In the genomic region with DNA sequence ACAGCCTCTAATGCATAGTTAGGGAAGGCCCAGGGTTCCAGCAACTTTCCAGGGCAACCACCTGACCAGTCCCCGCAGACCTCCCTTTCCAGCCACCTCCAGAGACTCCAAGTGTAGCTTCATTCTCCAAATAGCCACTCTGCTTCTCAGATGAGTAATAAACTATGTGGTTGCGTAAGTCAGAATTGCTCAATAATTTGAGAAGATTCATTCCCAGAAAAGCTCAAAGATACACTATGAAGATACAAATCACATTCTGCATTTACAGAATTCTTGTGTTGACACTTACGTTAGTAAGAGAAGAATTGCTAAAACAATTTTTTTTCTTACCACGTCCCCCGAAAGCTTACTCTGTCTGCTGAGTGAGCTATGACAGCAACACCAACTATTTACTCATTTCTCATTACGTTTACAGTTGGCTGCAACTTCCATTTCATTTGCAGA, we compare ENCODE assay signal across 10 cellular contexts. TPM values are rescaled to one million over a fixed set of nuclear protein-coding genes. Genes with fewer than 3 reads are reported as not detected.
DNase-seq lines count a peak whose midpoint lies in the region; TF ChIP-seq lines count a peak whose summit lies in the region.
"Had no signal": no experiment of that assay in that cellular context is flagged by ENCODE, and none has a peak within 500 bp of the region (broad histone marks: within the 10 kb centered on the region; RNA-seq: fewer than 3 reads in every experiment).

No MANE protein-coding gene starts in this region.

- no peak overlapping the region for H3K4me3 ChIP-seq in liver (ENCODE audit: low read depth in 1 of 3, low read length in 3 of 3)
- H3K4me3 ChIP-seq: thoracic aorta had no signal

- no peaks in the 10 kb centered on the region for H3K9me3 ChIP-seq in liver (ENCODE audit: control insufficient read depth in 4 of 4, low read length in 3 of 4)
- H3K9me3 ChIP-seq: thoracic aorta had no signal

- no peak overlapping the region for H3K9ac ChIP-seq in liver (ENCODE audit: low read depth in 1 of 2, low read length in 2 of 2)

- TF ChIP-seq RAD21 in Ishikawa (IDR thresholded peaks at IDR 0.05; ENCODE audit: low read depth) (no peak), liver (IDR thresholded peaks at IDR 0.05) (peak in 1 of 2 donors; percentile 23)

- H3K36me3 ChIP-seq in liver (ENCODE audit: control insufficient read depth in 4 of 4, insufficient read depth in 3 of 4, low read depth in 1 of 4, low read length in 3 of 4): no peaks in the 10 kb centered on the region
- H3K36me3 ChIP-seq: thoracic aorta had no signal

- H3K4me1 ChIP-seq in liver (ENCODE audit: control insufficient read depth in 4 of 4, insufficient read depth in 4 of 4, low read length in 3 of 4): peaks cover 0 to 6% (median 5%) of the 10 kb centered on the region in 4 donors

- DNase-seq in ACHN (peak; percentile 81), brain pericyte (ENCODE audit: low read depth, low spot score) (peak; percentile 54), hypothalamus (lab: John Stamatoyannopoulos, UW) (no peak), HEK293T (ENCODE audit: extremely low spot score) (no peak), dermis blood vessel endothelial cell (no peak), middle frontal gyrus (ENCODE audit: extremely low spot score, low spot score) (no peak)
- DNase-seq: DMS 273 treated with DMSO at 0.1 percent for 48 hours had no signal

- POLR2A ChIA-PET in HEK293T (lab: Yijun Ruan, JAX): interaction anchor here (1.0 to 1.4 kb wide), 2 partner anchors 8 to 107 kb away, joined by 3 read pairs; partner anchors contain the start of genes LATS2, MRPL57 and SKA3

- TF ChIP-seq CTCF in liver (IDR thresholded peaks at IDR 0.05; ENCODE audit: low read depth, low read length, missing input control): no peak

- TF ChIP-seq EP300 in Ishikawa (IDR thresholded peaks at IDR 0.05; ENCODE audit: borderline replicate concordance): no peak

- CTCF ChIA-PET in HEK293T (lab: Yijun Ruan, JAX): no interaction called here

- WGBS in liver: 32% methylated on average over 6 of the region's 6 CpGs

- in situ Hi-C loops in ACHN (cut with HindIII; ENCODE audit: low pct_ligation_motif_present, low pct_unique_long_range_greater_than_20kb, low sequenced_read_pairs): no loop called here

- H3K27me3 ChIP-seq in liver (ENCODE audit: control insufficient read depth in 4 of 4, insufficient read depth in 4 of 4, low read length in 3 of 4): no peaks in the 10 kb centered on the region

- no peak overlapping the region for H3K27ac ChIP-seq in liver (ENCODE audit: low read depth in 1 of 2, low read length in 2 of 2)
- H3K27ac ChIP-seq: thoracic aorta had no signal

TF ChIP-seq in Ishikawa, 13 proteins besides CTCF, POLR2A, EP300 and RAD21:
- TF ChIP-seq CEBPB (IDR thresholded peaks at IDR 0.05) (peak; percentile 99), FOXM1 (IDR thresholded peaks at IDR 0.05; ENCODE audit: borderline replicate concordance, low read depth) (no peak)

TF ChIP-seq in liver, 16 proteins besides CTCF, POLR2A, EP300 and RAD21 (continues in another document):
- TF ChIP-seq EGR1 (IDR thresholded peaks at IDR 0.05; ENCODE audit: low read depth in 2 of 2) (no peak), ZBTB33 (IDR thresholded peaks at IDR 0.05) (peak; percentile 41), SP1 (IDR thresholded peaks at IDR 0.05) (no peak), JUND (IDR thresholded peaks at IDR 0.05) (peak in 1 of 2 donors; percentile 43), GABPA (IDR thresholded peaks at IDR 0.05 in 1 of 2, conservative IDR thresholded peaks at IDR 0.05 in 1 of 2) (no peak), YY1 (IDR thresholded peaks at IDR 0.05) (peak; percentile 12), FOXA2 (IDR thresholded peaks at IDR 0.05) (no peak), TAF1 (conservative IDR thresholded peaks at IDR 0.05) (no peak), RXRA (IDR thresholded peaks at IDR 0.05) (peak in 1 of 2 donors; percentile 4), FOXA1 (IDR thresholded peaks at IDR 0.05) (no peak), NR2F2 (IDR thresholded peaks at IDR 0.05) (no peak)

TF ChIP-seq in HEK293T, 16 proteins besides CTCF, POLR2A, EP300 and RAD21:
- no peak for TF ChIP-seq PKNOX1 (IDR thresholded peaks at IDR 0.05)
- TF ChIP-seq FOXK2 (IDR thresholded peaks at IDR 0.05): no peak
- TF ChIP-seq CTBP1 (IDR thresholded peaks at IDR 0.05; ENCODE audit: borderline replicate concordance): no peak
- TF ChIP-seq SP1 (IDR thresholded peaks at IDR 0.05): no peak
- no peak for TF ChIP-seq NFRKB (IDR thresholded peaks at IDR 0.05)
- no peak for TF ChIP-seq TARDBP (IDR thresholded peaks at IDR 0.05)
- no peak for TF ChIP-seq L3MBTL2 (conservative IDR thresholded peaks at IDR 0.05)
- no peak for TF ChIP-seq ZNF384 (IDR thresholded peaks at IDR 0.05)
- no peak for TF ChIP-seq FOXA1 (IDR thresholded peaks at IDR 0.05)
- no peak for TF ChIP-seq BHLHE40 (IDR thresholded peaks at IDR 0.05; ENCODE audit: borderline replicate concordance)
- TF ChIP-seq LEF1 (IDR thresholded peaks at IDR 0.05; ENCODE audit: borderline replicate concordance): no peak

RNA-seq across cellular contexts. Expression of gene LATS2, which starts 8.2 kb away (rescaled TPM):
- 1 to 10 TPM; 4.1 to 7.0 TPM for total RNA-seq in liver
- polyA plus RNA-seq in liver: 1 to 10 TPM; 1.6 to 4.7 TPM
- total RNA-seq in dermis blood vessel endothelial cell: 31.3 and 49.8 TPM in 2 replicates

Comparison
In these comparisons a context has a peak if more than half of its experiments do, and no peak if none do; other contexts are left out.
1. DNase-seq: peak in ACHN (single experiment) and brain pericyte (single experiment); none in hypothalamus (0 of 51), HEK293T (single experiment), dermis blood vessel endothelial cell (single experiment) and middle frontal gyrus (single experiment).